Comparison of ENCODE assay signal across 1 cellular context in genomic region chr6:167787896-167788530, GRCh38.
A peak's percentile ranks its signal among the peaks of the same experiment; 100 is the strongest.
TF ChIP-seq lines count a peak whose summit lies in the region.

No MANE protein-coding gene starts in this region.

TF ChIP-seq in HepG2, 621 proteins besides CTCF, POLR2A, EP300 and RAD21 (continued from another document):
- TF ChIP-seq SIN3A (IDR thresholded peaks at IDR 0.05; ENCODE audit: borderline replicate concordance, low read depth, low read length) (no peak), ZFP91 (CRISPR knock-in tag; IDR thresholded peaks at IDR 0.05; ENCODE audit: borderline replicate concordance) (no peak), ZNF800 (CRISPR knock-in tag; IDR thresholded peaks at IDR 0.05) (no peak), CENPT (CRISPR knock-in tag; IDR thresholded peaks at IDR 0.05; ENCODE audit: low read depth) (no peak), ZNF354B (CRISPR knock-in tag; IDR thresholded peaks at IDR 0.05) (no peak), THRA (CRISPR knock-in tag; IDR thresholded peaks at IDR 0.05; ENCODE audit: borderline replicate concordance) (peak; percentile 84; the same call in 1 of the 2 replicates), TIGD3 (CRISPR knock-in tag; IDR thresholded peaks at IDR 0.05; ENCODE audit: borderline replicate concordance) (no peak), FOXA1 (IDR thresholded peaks at IDR 0.05) (no peak), FOXA1 (CRISPR knock-in tag; IDR thresholded peaks at IDR 0.05) (peak; percentile 50; the same call in 1 of the 2 replicates), ZBTB38 (CRISPR knock-in tag; IDR thresholded peaks at IDR 0.05) (peak; percentile 60; the same call in 1 of the 2 replicates), ZNF605 (CRISPR knock-in tag; IDR thresholded peaks at IDR 0.05) (no peak), DRAP1 (CRISPR knock-in tag; IDR thresholded peaks at IDR 0.05) (no peak), DDIT3 (CRISPR knock-in tag; IDR thresholded peaks at IDR 0.05) (no peak), HOXA5 (CRISPR knock-in tag; IDR thresholded peaks at IDR 0.05) (no peak), CEBPG (CRISPR knock-in tag; IDR thresholded peaks at IDR 0.05) (no peak), ZMYM3 (CRISPR knock-in tag; IDR thresholded peaks at IDR 0.05) (no peak), TFDP1 (CRISPR knock-in tag; IDR thresholded peaks at IDR 0.05; ENCODE audit: borderline replicate concordance) (no peak), ZNF460 (CRISPR knock-in tag; IDR thresholded peaks at IDR 0.05; ENCODE audit: borderline replicate concordance) (no peak), PRPF4 (IDR thresholded peaks at IDR 0.05; ENCODE audit: low read depth, low read length, poor library complexity, severe bottlenecking) (peak; percentile 76), RNF219 (CRISPR knock-in tag; IDR thresholded peaks at IDR 0.05) (no peak), TAF1 (CRISPR knock-in tag; IDR thresholded peaks at IDR 0.05) (no peak)
